In genomic region chr12:9760699-9761406, GRCh38 we compare ENCODE assay signal across 8 cellular contexts. TPM values are rescaled to one million over a fixed set of nuclear protein-coding genes. Genes with fewer than 3 reads are reported as not detected.
DNase-seq lines count a peak whose midpoint lies in the region; ATAC-seq and TF ChIP-seq lines count a peak whose summit lies in the region.

CD69 (minus strand) TSS chr12:9760901; CDS start chr12:9760820, 81 bp downstream.

- H3K4me1 ChIP-seq in GM23338 (ENCODE audit: insufficient read depth): peaks cover 11% of the 10 kb centered on the region; the same call in 1 of the 2 replicates

- DNase-seq in GDM1 (lab: John Stamatoyannopoulos, UW): peak; percentile 26
- no peak for DNase-seq in GM23338 (ENCODE audit: low spot score)
- DNase-seq in OCI-M2 (lab: John Stamatoyannopoulos, UW; ENCODE audit: unreplicated experiment): peak; percentile 80
- DNase-seq in activated effector memory CD4-positive, alpha-beta T cell treated with anti-CD3 and anti-CD28 coated beads, Interleukin-2, amount 50 U/mL, for 16 hours: peak; percentile 91
- peak; percentile 71 for DNase-seq in natural killer cell
- DNase-seq in HK-2 (ENCODE audit: unreplicated experiment): no peak
- DNase-seq in HuH-7.5 (ENCODE audit: low spot score): no peak
- DNase-seq in middle frontal gyrus (ENCODE audit: extremely low spot score, low spot score): no peak

- H3K27ac ChIP-seq in GM23338 (ENCODE audit: low read depth): no peak within 1 kb of the TSS

- H3K27me3 Mint-ChIP-seq in GM23338 (ENCODE audit: insufficient read depth, low read depth, poor library complexity): no peaks in the 10 kb centered on the region
- H3K27me3 Mint-ChIP-seq in natural killer cell (ENCODE audit: low read depth in 2 of 2): no peaks in the 10 kb centered on the region

- no peak within 1 kb of the TSS for H3K4me2 ChIP-seq in GM23338

- peaks cover 15% of the 10 kb centered on the region; the same call in 2 of the 3 replicates for H3K4me1 Mint-ChIP-seq in GM23338
- H3K4me1 Mint-ChIP-seq in natural killer cell: peaks cover 78 to 84% of the 10 kb centered on the region in 2 donors

- peak within 1 kb of the TSS; percentile 83 for H2AFZ ChIP-seq in GM23338

- H3K27me3 ChIP-seq in GM23338 (ENCODE audit: insufficient read depth): no peaks in the 10 kb centered on the region

- intact Hi-C loops in natural killer cell (cut with micrococcal nuclease): loop anchor here (1.0 kb wide), 2 partner anchors 68 to 108 kb away; partner anchors contain the start of gene CLEC2B

- H3K36me3 ChIP-seq in GM23338 (ENCODE audit: insufficient read depth): no peaks in the 10 kb centered on the region

- no peak within 1 kb of the TSS for H3K27ac Mint-ChIP-seq in GM23338
- H3K27ac Mint-ChIP-seq in natural killer cell: peak within 1 kb of the TSS; percentile 93 to 100

- no peak for TF ChIP-seq CTCF in GM23338 (conservative IDR thresholded peaks at IDR 0.05; ENCODE audit: low read depth in 2 of 2)
- no peak for TF ChIP-seq CTCF in natural killer cell (IDR thresholded peaks at IDR 0.05)

- H3K36me3 Mint-ChIP-seq in GM23338 (ENCODE audit: low read depth): no peaks in the 10 kb centered on the region
- H3K36me3 Mint-ChIP-seq in natural killer cell: peaks cover 19% of the 10 kb centered on the region

- no peak for ATAC-seq in GM23338
- peak; percentile 54 to 80 (median 73) for ATAC-seq in natural killer cell

- H3K4me3 Mint-ChIP-seq in GM23338 (no peak within 1 kb of the TSS), natural killer cell (peak within 1 kb of the TSS; percentile 99)

- no peak within 1 kb of the TSS for H3K4me3 ChIP-seq in GM23338

- no peaks in the 10 kb centered on the region for H3K9me2 ChIP-seq in GM23338 (ENCODE audit: insufficient read depth)

- H4K20me1 ChIP-seq in GM23338 (replicated peaks; ENCODE audit: insufficient read depth): no peaks in the 10 kb centered on the region

- no peaks in the 10 kb centered on the region for H3K9me3 Mint-ChIP-seq in GM23338
- H3K9me3 Mint-ChIP-seq in natural killer cell: no peaks in the 10 kb centered on the region

- no peaks in the 10 kb centered on the region for H3K79me2 ChIP-seq in GM23338 (replicated peaks; ENCODE audit: insufficient read depth)

- H3F3A ChIP-seq in GM23338 (replicated peaks; ENCODE audit: low read depth): no peaks in the 10 kb centered on the region

TF ChIP-seq in GM23338, 12 proteins besides CTCF, POLR2A, EP300 and RAD21 (continues in another document):
- TF ChIP-seq EZH2 (IDR thresholded peaks at IDR 0.05; ENCODE audit: low read depth, unreplicated experiment) (no peak), ETS1 (IDR thresholded peaks at IDR 0.05) (no peak), ZNF462 (CRISPR knock-in tag; IDR thresholded peaks at IDR 0.05) (no peak), EZH2phosphoT487 (IDR thresholded peaks at IDR 0.05; ENCODE audit: unreplicated experiment) (no peak), ZNF331 (CRISPR knock-in tag; IDR thresholded peaks at IDR 0.05; ENCODE audit: low read depth) (no peak), ZNF114 (CRISPR knock-in tag; IDR thresholded peaks at IDR 0.05) (no peak), STAT1 (IDR thresholded peaks at IDR 0.05; ENCODE audit: unreplicated experiment) (no peak), CREB1 (CRISPR knock-in tag; IDR thresholded peaks at IDR 0.05; ENCODE audit: low read depth) (no peak), JUNB (IDR thresholded peaks at IDR 0.05; ENCODE audit: unreplicated experiment) (no peak), REST (IDR thresholded peaks at IDR 0.05; ENCODE audit: unreplicated experiment) (no peak)

RNA-seq across cellular contexts. Expression of gene CD69, which starts in this region (rescaled TPM):
- total RNA-seq in GM23338 (2014; rRNA removed; shearing (Covaris generic)): not detected in 2 replicates
- 0.12 TPM in 1 of 2 replicates, not detected in the other for polyA plus RNA-seq in GM23338 (2016; fragmentation: Nextera tagmentation; extraction: Ambion mirVana)
- total RNA-seq in natural killer cell: 1,000 to 10,000 TPM in 1 of 3 donors, 100 to 1,000 TPM in 2; 739 to 1,541 (median 990) TPM

Comparison
In these comparisons a context has a peak if more than half of its experiments do, and no peak if none do; other contexts are left out.
1. RNA of gene CD69 (total RNA-seq): 739 to 1,541 TPM in natural killer cell; not detected in GM23338; every median in the first group is over 100 times any median in the second.
2. DNase-seq: peak in GDM1 (single experiment), OCI-M2 (single experiment), activated effector memory CD4-positive, alpha-beta T cell treated with anti-CD3 and anti-CD28 coated beads, Interleukin-2, amount 50 U/mL, for 16 hours (single experiment) and natural killer cell (single experiment); none in GM23338 (single experiment), HK-2 (single experiment), HuH-7.5 (single experiment) and middle frontal gyrus (single experiment).